28 cellular contexts compared by ENCODE assay signal in genomic region chr3:905217-905616, GRCh38.
"Had no signal": no experiment of that assay in that cellular context is flagged by ENCODE, and none has a peak within 500 bp of the region (broad histone marks: within the 10 kb centered on the region; RNA-seq: fewer than 3 reads in every experiment).

No MANE protein-coding gene starts in this region.

- H3K27me3 Mint-ChIP-seq: stimulated activated naive B cell treated with anti-CD40 and anti-IgM and Interleukin-4, amounts not matched to agents 10 μg/mL and 1 μg/mL and 100 μg/mL, for 72 hours; stimulated activated naive CD8-positive, alpha-beta T cell treated with anti-CD3 and anti-CD28 coated beads, Interleukin-15, Interleukin-2, amounts not matched to agents 100 ng/mL and 50 ng/mL, for 24 hours had no signal

- H3K9me3 ChIP-seq: ovary, right lobe of liver, thyroid gland, vagina had no signal

- ATAC-seq: psoas muscle; right cardiac atrium; right lobe of liver; stimulated activated effector memory CD8-positive, alpha-beta T cell treated with anti-CD3 and anti-CD28 coated beads, Interleukin-12 subunit alpha, Interleukin-12 subunit beta, amount 100 ng/mL, for 72 hours; stimulated activated naive B cell treated with anti-CD40 and anti-IgM and Interleukin-4, amounts not matched to agents 10 μg/mL and 1 μg/mL and 100 μg/mL, for 72 hours had no signal

- H3K27ac Mint-ChIP-seq: nephron; neural progenitor cell; progenitor cell of endocrine pancreas; stimulated activated effector memory CD8-positive, alpha-beta T cell treated with anti-CD3 and anti-CD28 coated beads, Interleukin-12 subunit alpha, Interleukin-12 subunit beta, amount 100 ng/mL, for 72 hours; stimulated activated naive B cell treated with anti-CD40 and anti-IgM and Interleukin-4, amounts not matched to agents 10 μg/mL and 1 μg/mL and 100 μg/mL, for 72 hours; stimulated activated naive CD8-positive, alpha-beta T cell treated with anti-CD3 and anti-CD28 coated beads, Interleukin-15, Interleukin-2, amounts not matched to agents 100 ng/mL and 50 ng/mL, for 24 hours had no signal

- H3K36me3 Mint-ChIP-seq: neural progenitor cell; stimulated activated effector memory CD8-positive, alpha-beta T cell treated with anti-CD3 and anti-CD28 coated beads, Interleukin-12 subunit alpha, Interleukin-12 subunit beta, amount 100 ng/mL, for 72 hours; stimulated activated naive B cell treated with anti-CD40 and anti-IgM and Interleukin-4, amounts not matched to agents 10 μg/mL and 1 μg/mL and 100 μg/mL, for 72 hours had no signal

- H3K79me2 ChIP-seq: parathyroid adenoma had no signal

- H3K4me1 Mint-ChIP-seq: nephron; neural progenitor cell; stimulated activated effector memory CD8-positive, alpha-beta T cell treated with anti-CD3 and anti-CD28 coated beads, Interleukin-12 subunit alpha, Interleukin-12 subunit beta, amount 100 ng/mL, for 72 hours; stimulated activated naive B cell treated with anti-CD40 and anti-IgM and Interleukin-4, amounts not matched to agents 10 μg/mL and 1 μg/mL and 100 μg/mL, for 72 hours had no signal

- FAIRE-seq: small intestine, urothelium cell line had no signal

- H3K4me1 ChIP-seq: neural progenitor cell, parathyroid adenoma, psoas muscle, right lobe of liver, sigmoid colon, stomach, thyroid gland, tibial nerve, upper lobe of left lung, vagina had no signal

- H3K9ac ChIP-seq: neural progenitor cell, parathyroid adenoma had no signal

- H3K4me2 ChIP-seq: neural progenitor cell had no signal

- H3K27ac ChIP-seq: neural progenitor cell, ovary, parathyroid adenoma, psoas muscle, right lobe of liver, sigmoid colon, stomach, thoracic aorta, thyroid gland, tibial nerve, upper lobe of left lung, vagina had no signal

- H3K36me3 ChIP-seq: neural progenitor cell, ovary, right lobe of liver, sigmoid colon, stomach, thoracic aorta, thyroid gland, tibial nerve, upper lobe of left lung, vagina had no signal

- H3K4me3 Mint-ChIP-seq: nephron; neural progenitor cell; stimulated activated effector memory CD8-positive, alpha-beta T cell treated with anti-CD3 and anti-CD28 coated beads, Interleukin-12 subunit alpha, Interleukin-12 subunit beta, amount 100 ng/mL, for 72 hours; stimulated activated naive B cell treated with anti-CD40 and anti-IgM and Interleukin-4, amounts not matched to agents 10 μg/mL and 1 μg/mL and 100 μg/mL, for 72 hours; stimulated activated naive CD8-positive, alpha-beta T cell treated with anti-CD3 and anti-CD28 coated beads, Interleukin-15, Interleukin-2, amounts not matched to agents 100 ng/mL and 50 ng/mL, for 24 hours had no signal

- H2AFZ ChIP-seq: neural progenitor cell, parathyroid adenoma had no signal

- H3K27me3 ChIP-seq: neural progenitor cell, ovary, right lobe of liver, sigmoid colon, stomach, thyroid gland, tibial nerve, upper lobe of left lung, vagina had no signal

- H3K4me3 ChIP-seq: neural progenitor cell, ovary, psoas muscle, right lobe of liver, sigmoid colon, stomach, thoracic aorta, thyroid gland, tibial nerve, upper lobe of left lung, vagina had no signal

- DNase-seq: occipital lobe; ovary; posterior cingulate gyrus; psoas muscle; right cardiac atrium; right lobe of liver; sigmoid colon; small intestine; stimulated activated CD4-positive, alpha-beta T cell treated with anti-CD3 and anti-CD28 coated beads, Interleukin-15, amount 100 ng/mL, for 24 hours; stimulated activated CD4-positive, alpha-beta T cell treated with anti-CD3 and anti-CD28 coated beads, Interleukin-2, amount 100 ng/mL, for 24 hours; stimulated activated CD4-positive, alpha-beta T cell treated with anti-CD3 and anti-CD28 coated beads, Interleukin-2, amount 100 ng/mL, for 48 hours; stimulated activated CD4-positive, alpha-beta T cell treated with anti-CD3 and anti-CD28 coated beads, Interleukin-4, amount 100 ng/mL, for 24 hours; stimulated activated naive B cell treated with anti-CD40 and anti-IgM and Interleukin-4, amounts not matched to agents 10 μg/mL and 1 μg/mL and 100 μg/mL, for 72 hours; stimulated activated naive CD4-positive, alpha-beta T cell treated with Interleukin-2 at 50 U/mL for 16 hours; stomach; thyroid gland; trophoblast cell; upper lobe of left lung had no signal
